29 cellular contexts compared by ENCODE assay signal in genomic region chr10:117805191-117805590, GRCh38.
DNase-seq lines count a peak whose midpoint lies in the region; ATAC-seq, FAIRE-seq and TF ChIP-seq lines count a peak whose summit lies in the region.
"Had no signal": no experiment of that assay in that cellular context is flagged by ENCODE, and none has a peak within 500 bp of the region (broad histone marks: within the 10 kb centered on the region; RNA-seq: fewer than 3 reads in every experiment).

No MANE protein-coding gene starts in this region.

- no peak for TF ChIP-seq CTCF in Peyer's patch (IDR thresholded peaks at IDR 0.05)
- no peak for TF ChIP-seq CTCF in kidney (IDR thresholded peaks at IDR 0.05; ENCODE audit: borderline replicate concordance, extremely low read depth, insufficient read depth)
- TF ChIP-seq CTCF in type B pancreatic cell (conservative IDR thresholded peaks at IDR 0.05), result no peak
- TF ChIP-seq CTCF in pancreas (IDR thresholded peaks at IDR 0.05), result no peak
- TF ChIP-seq CTCF in right lobe of liver (IDR thresholded peaks at IDR 0.05), result no peak

- no peak for TF ChIP-seq POLR2A in Peyer's patch (IDR thresholded peaks at IDR 0.05)
- no peak for TF ChIP-seq POLR2A in right lobe of liver (IDR thresholded peaks at IDR 0.05)

- H2BK12ac ChIP-seq in neuronal stem cell (ENCODE audit: low read length), result no peak overlapping the region

- no peaks in the 10 kb centered on the region for H3K79me1 ChIP-seq in neuronal stem cell (ENCODE audit: low read depth, low read length)

- H3K14ac ChIP-seq in neuronal stem cell (ENCODE audit: low read length), result no peak overlapping the region

- no peaks in the 10 kb centered on the region for H3K27me3 ChIP-seq in BLaER1 treated with 17β-estradiol and CSF1 and Interleukin-3, amounts not matched to agents 10 nM and 100 nM
- H3K27me3 ChIP-seq in Peyer's patch (no peaks in the 10 kb centered on the region), neuronal stem cell (ENCODE audit: control insufficient read depth in 3 of 3, insufficient read depth in 3 of 3, low read depth in 1 of 3, low read length in 3 of 3) (peaks cover 0 to 4% (median 0%) of the 10 kb centered on the region in 3 experiments), pancreas (peaks cover 0 to 3% (median 0%) of the 10 kb centered on the region in 4 donors), right lobe of liver (no peaks in the 10 kb centered on the region)

- H2BK5ac ChIP-seq in neuronal stem cell (ENCODE audit: low read length), result no peak overlapping the region

- no peak overlapping the region for H3K4ac ChIP-seq in neuronal stem cell (ENCODE audit: low read length)

- no peak overlapping the region for H3K23ac ChIP-seq in neuronal stem cell (ENCODE audit: low read depth, low read length, poor library complexity)

- H3K4me2 ChIP-seq in BLaER1 treated with 17β-estradiol and CSF1 and Interleukin-3, amounts not matched to agents 10 nM and 100 nM, result peak overlapping the region; percentile 73 to 86 (median 79); a peak in 20 of 22 replicates
- no peak overlapping the region for H3K4me2 ChIP-seq in neuronal stem cell (ENCODE audit: insufficient read depth, low read length, poor library complexity, severe bottlenecking)
- H3K4me2 ChIP-seq: A549, KMS-11 had no signal

- H3K36me3 Mint-ChIP-seq in type B pancreatic cell, result peaks cover 3% of the 10 kb centered on the region
- H3K36me3 Mint-ChIP-seq: CD8-positive, alpha-beta T cell had no signal

- H2AK5ac ChIP-seq in neuronal stem cell (ENCODE audit: low read depth, low read length), result peak overlapping the region; percentile 9

- H3K18ac ChIP-seq in neuronal stem cell (ENCODE audit: low read length), result peak overlapping the region; percentile 11

- H3K27ac Mint-ChIP-seq in type B pancreatic cell, result no peak overlapping the region
- H3K27ac Mint-ChIP-seq: CD8-positive, alpha-beta T cell had no signal

- no peaks in the 10 kb centered on the region for H3K36me3 ChIP-seq in BLaER1 treated with 17β-estradiol and CSF1 and Interleukin-3, amounts not matched to agents 10 nM and 100 nM
- no peaks in the 10 kb centered on the region for H3K36me3 ChIP-seq in Peyer's patch
- no peaks in the 10 kb centered on the region for H3K36me3 ChIP-seq in kidney (ENCODE audit: control insufficient read depth in 1 of 2, insufficient read depth in 2 of 2, low read length in 2 of 2)
- no peaks in the 10 kb centered on the region for H3K36me3 ChIP-seq in neuronal stem cell (replicated peaks in 1 of 2; ENCODE audit: control insufficient read depth in 2 of 2, insufficient read depth in 2 of 2, low read length in 2 of 2)
- no peaks in the 10 kb centered on the region for H3K36me3 ChIP-seq in pancreas
- H3K36me3 ChIP-seq in right lobe of liver, result no peaks in the 10 kb centered on the region

- H3K4me1 Mint-ChIP-seq in type B pancreatic cell (ENCODE audit: unreplicated experiment), result peaks cover 13% of the 10 kb centered on the region

- H3K4me3 Mint-ChIP-seq in type B pancreatic cell, result no peak overlapping the region
- H3K4me3 Mint-ChIP-seq: CD8-positive, alpha-beta T cell; IgD-negative memory B cell had no signal

- peaks cover 18 to 30% (median 27%) of the 10 kb centered on the region in 10 experiments for H3K4me1 ChIP-seq in BLaER1 treated with 17β-estradiol and CSF1 and Interleukin-3, amounts not matched to agents 10 nM and 100 nM
- H3K4me1 ChIP-seq in Peyer's patch, result no peaks in the 10 kb centered on the region
- peaks cover 5 to 12% of the 10 kb centered on the region in 2 donors for H3K4me1 ChIP-seq in kidney (ENCODE audit: control insufficient read depth in 1 of 2, insufficient read depth in 1 of 2, low read depth in 1 of 2, low read length in 2 of 2)
- H3K4me1 ChIP-seq in neuronal stem cell (ENCODE audit: control insufficient read depth in 2 of 2, insufficient read depth in 1 of 2, low read depth in 1 of 2, low read length in 2 of 2), result peaks cover 0 to 13% of the 10 kb centered on the region in 2 donors
- no peaks in the 10 kb centered on the region for H3K4me1 ChIP-seq in pancreas
- no peaks in the 10 kb centered on the region for H3K4me1 ChIP-seq in right lobe of liver
- H3K4me1 ChIP-seq: A549, Caco-2 had no signal

- no peaks in the 10 kb centered on the region for H4K20me1 ChIP-seq in BLaER1 treated with 17β-estradiol and CSF1 and Interleukin-3, amounts not matched to agents 10 nM and 100 nM

- no peak overlapping the region for H4K91ac ChIP-seq in neuronal stem cell (ENCODE audit: low read depth, low read length, poor library complexity)

- H3K27me3 Mint-ChIP-seq in type B pancreatic cell, result peaks cover 12% of the 10 kb centered on the region

- H3K9ac ChIP-seq in BLaER1 treated with 17β-estradiol and CSF1 and Interleukin-3, amounts not matched to agents 10 nM and 100 nM, result peak overlapping the region in 4 of 11 experiments; percentile 18 to 58 (median 46); a peak in 2 of 22 replicates
- H3K9ac ChIP-seq in kidney (ENCODE audit: low read length in 2 of 2) (no peak overlapping the region), neuronal stem cell (ENCODE audit: low read depth, low read length, poor library complexity) (no peak overlapping the region)
- H3K9ac ChIP-seq: KMS-11 had no signal

- H3K4me3 ChIP-seq in BLaER1 treated with 17β-estradiol and CSF1 and Interleukin-3, amounts not matched to agents 10 nM and 100 nM, result no peak overlapping the region; a peak in 1 of 20 replicates
- H3K4me3 ChIP-seq in Peyer's patch (no peak overlapping the region), kidney (ENCODE audit: low read length in 2 of 2) (no peak overlapping the region), neuronal stem cell (ENCODE audit: low read length in 2 of 2) (no peak overlapping the region), pancreas (no peak overlapping the region), right lobe of liver (no peak overlapping the region)
- H3K4me3 ChIP-seq: A549 had no signal

- ATAC-seq in pancreas, result no peak
- no peak for ATAC-seq in right lobe of liver
- ATAC-seq: A549; CD8-positive, alpha-beta T cell; Panc1 had no signal

- DNase-seq in Peyer's patch (no peak), kidney (no peak), neuronal stem cell (ENCODE audit: low spot score) (no peak), type B pancreatic cell (ENCODE audit: extremely low spot score, unreplicated experiment) (no peak), pancreas (no peak), cardiac septum (ENCODE audit: low spot score) (no peak), right lobe of liver (no peak)
- DNase-seq: AML-193; Caco-2; CD8-positive, alpha-beta T cell; GF-D8; GOT3; HCEC 1CT; NCI-H1092; NCI-H1417 treated with DMSO at 0.1 percent for 48 hours; NCI-H2081; NCI-H2171; NCI-H226; NCI-H510A; NCI-H69; SHP77 treated with DMSO at 0.1 percent for 48 hours had no signal

- H2BK120ac ChIP-seq in neuronal stem cell (ENCODE audit: low read depth, low read length), result no peak overlapping the region

- no peak overlapping the region for H2BK15ac ChIP-seq in neuronal stem cell (ENCODE audit: low read length)

- intact Hi-C loops in kidney (cut with DNase I) (no loop called here), pancreas (cut with DNase I) (no loop called here), cardiac septum (cut with DNase I) (no loop called here), right lobe of liver (cut with DNase I) (no loop called here)

- H2AFZ ChIP-seq in neuronal stem cell (ENCODE audit: low read length), result no peak overlapping the region

- H3K27ac ChIP-seq in BLaER1 treated with 17β-estradiol and CSF1 and Interleukin-3, amounts not matched to agents 10 nM and 100 nM, result peak overlapping the region in 5 of 11 experiments; percentile 22 to 74 (median 59); a peak in 9 of 22 replicates
- H3K27ac ChIP-seq in Peyer's patch (peak overlapping the region in 3 of 4 donors; percentile 60 to 87 (median 81)), kidney (ENCODE audit: low read depth in 2 of 2, low read length in 2 of 2) (peak overlapping the region; percentile 7 to 70), neuronal stem cell (replicated peaks; ENCODE audit: low read length) (no peak overlapping the region), pancreas (no peak overlapping the region), right lobe of liver (no peak overlapping the region)
- H3K27ac ChIP-seq: A549, C4-2B, HL-60, KMS-11 had no signal

- H4K8ac ChIP-seq in neuronal stem cell (ENCODE audit: low read depth, low read length), result no peak overlapping the region

- peaks cover 4% of the 10 kb centered on the region for H3K9me3 Mint-ChIP-seq in type B pancreatic cell

- WGBS in neuronal stem cell (ENCODE audit: extremely low coverage in 2 of 2, insufficient read length in 2 of 2, insufficient replicate concordance in 1 of 2), 2 donors, result no CpG with 5 or more reads among the region's 12 CpGs
- 73 to 78% methylated on average over 12 of the region's 12 CpGs for WGBS in pancreas, 2 donors
- WGBS in right lobe of liver (ENCODE audit: insufficient coverage, low coverage, low lambda C conversion rate, missing lambda C conversion rate), result 65% methylated on average over 8 of the region's 12 CpGs

- no peak for FAIRE-seq in kidney (lab: Jason Lieb, UNC)
- no peak for FAIRE-seq in pancreas (lab: Jason Lieb, UNC)
- FAIRE-seq: A549, GM12891 had no signal

- peaks cover 12 to 20% (median 17%) of the 10 kb centered on the region in 11 experiments for H3K9me3 ChIP-seq in BLaER1 treated with 17β-estradiol and CSF1 and Interleukin-3, amounts not matched to agents 10 nM and 100 nM (replicated peaks in 1 of 11)
- H3K9me3 ChIP-seq in Peyer's patch, result no peaks in the 10 kb centered on the region
- H3K9me3 ChIP-seq in kidney (ENCODE audit: control insufficient read depth in 1 of 2, low read length in 2 of 2), result no peaks in the 10 kb centered on the region
- no peaks in the 10 kb centered on the region for H3K9me3 ChIP-seq in neuronal stem cell (replicated peaks in 1 of 2; ENCODE audit: control insufficient read depth in 2 of 2, insufficient read depth in 1 of 2, low read depth in 1 of 2, low read length in 2 of 2)
- no peaks in the 10 kb centered on the region for H3K9me3 ChIP-seq in pancreas
- no peaks in the 10 kb centered on the region for H3K9me3 ChIP-seq in right lobe of liver
- H3K9me3 ChIP-seq: A549 had no signal

Comparison
In these comparisons a context has a peak if more than half of its experiments do, and no peak if none do; other contexts are left out.
1. H3K27ac ChIP-seq: peak in Peyer's patch (3 of 4) and kidney (2 of 2); none in neuronal stem cell (single experiment), pancreas (0 of 4) and right lobe of liver (0 of 3).